ENCODE assay signal across 25 cellular contexts in genomic region chr10:76191371-76191770, GRCh38.
"Had no signal": no experiment of that assay in that cellular context is flagged by ENCODE, and none has a peak within 500 bp of the region (broad histone marks: within the 10 kb centered on the region; RNA-seq: fewer than 3 reads in every experiment).

No MANE protein-coding gene starts in this region.

- H3K27me3 ChIP-seq: gastrocnemius medialis, right atrium auricular region, tibial nerve had no signal

- H3K36me3 ChIP-seq: gastrocnemius medialis, left ventricle myocardium inferior, right atrium auricular region, tibial nerve had no signal

- ATAC-seq: activated T-cell treated with anti-CD3 and anti-CD28 coated beads, Interleukin-2, amount 50 U/mL, for 72 hours; esophagus mucosa; gastrocnemius medialis; natural killer cell treated with Interleukin-12 subunit alpha and Interleukin-12 subunit beta and Interleukin-15 and Interleukin-18, amount 100 ng/mL, for 72 hours had no signal

- FAIRE-seq: astrocyte, bronchial epithelial cell, kidney had no signal

- H3K4me3 ChIP-seq: gastrocnemius medialis, left ventricle myocardium inferior, right atrium auricular region, tibial nerve had no signal

- H3K4me1 ChIP-seq: gastrocnemius medialis, left ventricle myocardium inferior had no signal

- H3K27ac Mint-ChIP-seq: activated naive CD4-positive, alpha-beta T cell treated with anti-CD3 and anti-CD28 coated beads, Interleukin-2, amount 50 U/mL, for 24 hours; activated T-cell treated with anti-CD3 and anti-CD28 coated beads, Interleukin-2, amount 50 U/mL, for 72 hours; memory B cell; natural killer cell treated with Interleukin-12 subunit alpha and Interleukin-12 subunit beta and Interleukin-15 and Interleukin-18, amount 100 ng/mL, for 72 hours; stimulated activated naive CD8-positive, alpha-beta T cell treated with anti-CD3 and anti-CD28 coated beads, Interleukin-15, Interleukin-2, amounts not matched to agents 100 ng/mL and 50 ng/mL, for 24 hours had no signal

- H3K4me1 Mint-ChIP-seq: activated naive CD4-positive, alpha-beta T cell treated with anti-CD3 and anti-CD28 coated beads, Interleukin-2, amount 50 U/mL, for 24 hours; memory B cell had no signal

- H3K4me3 Mint-ChIP-seq: activated naive CD4-positive, alpha-beta T cell treated with anti-CD3 and anti-CD28 coated beads, Interleukin-2, amount 50 U/mL, for 24 hours; activated T-cell treated with anti-CD3 and anti-CD28 coated beads, Interleukin-2, amount 50 U/mL, for 72 hours; memory B cell; natural killer cell treated with Interleukin-12 subunit alpha and Interleukin-12 subunit beta and Interleukin-15 and Interleukin-18, amount 100 ng/mL, for 72 hours; stimulated activated naive CD8-positive, alpha-beta T cell treated with anti-CD3 and anti-CD28 coated beads, Interleukin-15, Interleukin-2, amounts not matched to agents 100 ng/mL and 50 ng/mL, for 24 hours had no signal

- H3K9me3 Mint-ChIP-seq: activated naive CD4-positive, alpha-beta T cell treated with anti-CD3 and anti-CD28 coated beads, Interleukin-2, amount 50 U/mL, for 24 hours; memory B cell; natural killer cell treated with Interleukin-12 subunit alpha and Interleukin-12 subunit beta and Interleukin-15 and Interleukin-18, amount 100 ng/mL, for 72 hours; stimulated activated naive CD8-positive, alpha-beta T cell treated with anti-CD3 and anti-CD28 coated beads, Interleukin-15, Interleukin-2, amounts not matched to agents 100 ng/mL and 50 ng/mL, for 24 hours had no signal

- H3K27ac ChIP-seq: gastrocnemius medialis, left ventricle myocardium inferior, tibial nerve, VCaP had no signal

- H3K9me3 ChIP-seq: gastrocnemius medialis, left ventricle myocardium inferior, right atrium auricular region, tibial nerve had no signal

- H3K27me3 Mint-ChIP-seq: activated naive CD4-positive, alpha-beta T cell treated with anti-CD3 and anti-CD28 coated beads, Interleukin-2, amount 50 U/mL, for 24 hours; memory B cell; natural killer cell treated with Interleukin-12 subunit alpha and Interleukin-12 subunit beta and Interleukin-15 and Interleukin-18, amount 100 ng/mL, for 72 hours had no signal

- DNase-seq: activated CD4-positive, alpha-beta T cell treated with anti-CD3 and anti-CD28 coated beads for 1 hour; activated CD8-positive, alpha-beta memory T cell treated with anti-CD3 and anti-CD28 coated beads for 24 hours; activated CD8-positive, alpha-beta memory T cell treated with anti-CD3 and anti-CD28 coated beads, Interleukin-2, amount 50 U/mL, for 48 hours; activated effector memory CD4-positive, alpha-beta T cell treated with anti-CD3 and anti-CD28 coated beads, Interleukin-2, amount 50 U/mL, for 16 hours; activated T-cell treated with anti-CD3 and anti-CD28 coated beads, Interleukin-2, amount 50 U/mL, for 72 hours; effector CD4-positive, alpha-beta T cell; gastrocnemius medialis; head of caudate nucleus; kidney; left ventricle myocardium inferior; nucleus accumbens; posterior cingulate gyrus; stimulated activated CD4-positive, alpha-beta T cell treated with anti-CD3 and anti-CD28 coated beads, Interleukin-15, amount 100 ng/mL, for 24 hours; stimulated activated CD4-positive, alpha-beta T cell treated with anti-CD3 and anti-CD28 coated beads, Interleukin-2, amount 100 ng/mL, for 48 hours; T-helper 2 cell had no signal

- H3K36me3 Mint-ChIP-seq: activated naive CD4-positive, alpha-beta T cell treated with anti-CD3 and anti-CD28 coated beads, Interleukin-2, amount 50 U/mL, for 24 hours; memory B cell; natural killer cell treated with Interleukin-12 subunit alpha and Interleukin-12 subunit beta and Interleukin-15 and Interleukin-18, amount 100 ng/mL, for 72 hours had no signal
